In genomic region chr3:125317761-125318496, GRCh38 we compare ENCODE assay signal across 13 cellular contexts. TPM values are rescaled to one million over a fixed set of nuclear protein-coding genes. Genes with fewer than 3 reads are reported as not detected.
A peak's percentile ranks its signal among the peaks of the same experiment; 100 is the strongest.
DNase-seq lines count a peak whose midpoint lies in the region; ATAC-seq and TF ChIP-seq lines count a peak whose summit lies in the region.
"Had no signal": no experiment of that assay in that cellular context is flagged by ENCODE, and none has a peak within 500 bp of the region (broad histone marks: within the 10 kb centered on the region; RNA-seq: fewer than 3 reads in every experiment).

No MANE protein-coding gene starts in this region.

- DNase-seq in activated CD4-positive, alpha-beta T cell treated with anti-CD3 and anti-CD28 coated beads for 36 hours = no peak
- DNase-seq in activated CD4-positive, alpha-beta T cell treated with anti-CD3 and anti-CD28 coated beads for 48 hours = no peak
- DNase-seq in M059J (ENCODE audit: low read depth) (peak; percentile 51), osteoblast (ENCODE audit: insufficient read length, low spot score, missing footprints) (peak; percentile 29), T-helper 9 cell (no peak)
- DNase-seq in effector CD8-positive, alpha-beta T cell (lab: John Stamatoyannopoulos, UW) = no peak
- DNase-seq in CD8-positive, alpha-beta memory T cell = no peak
- DNase-seq: activated T-cell treated with anti-CD3 and anti-CD28 coated beads, Interleukin-2, amount 50 U/mL, for 72 hours; DMS153; Karpas-422; NCI-H2081 treated with DMSO at 0.1 percent for 48 hours; psoas muscle had no signal

- no peak for ATAC-seq in activated CD4-positive, alpha-beta T cell treated with anti-CD3 and anti-CD28 coated beads for 36 hours
- peak; percentile 73 for ATAC-seq in esophagus mucosa
- ATAC-seq: activated T-cell treated with anti-CD3 and anti-CD28 coated beads, Interleukin-2, amount 50 U/mL, for 72 hours; psoas muscle had no signal

- H2AFZ ChIP-seq in osteoblast (ENCODE audit: low read length) = no peak overlapping the region

- peaks cover 4% of the 10 kb centered on the region for H3K4me1 ChIP-seq in osteoblast (ENCODE audit: insufficient read depth, low read length)
- H3K4me1 ChIP-seq in CD8-positive, alpha-beta memory T cell (ENCODE audit: insufficient read depth, low read length) = no peaks in the 10 kb centered on the region

- no peaks in the 10 kb centered on the region for H3K27me3 Mint-ChIP-seq in activated CD4-positive, alpha-beta T cell treated with anti-CD3 and anti-CD28 coated beads for 36 hours
- no peaks in the 10 kb centered on the region for H3K27me3 Mint-ChIP-seq in CD8-positive, alpha-beta memory T cell

- no peak overlapping the region for H3K4me2 ChIP-seq in osteoblast (ENCODE audit: insufficient read depth, low read length)

- H3K4me3 Mint-ChIP-seq in activated CD4-positive, alpha-beta T cell treated with anti-CD3 and anti-CD28 coated beads for 36 hours = no peak overlapping the region
- no peak overlapping the region for H3K4me3 Mint-ChIP-seq in CD8-positive, alpha-beta memory T cell
- H3K4me3 Mint-ChIP-seq: activated T-cell treated with anti-CD3 and anti-CD28 coated beads, Interleukin-2, amount 50 U/mL, for 72 hours had no signal

- H4K20me1 ChIP-seq in osteoblast (ENCODE audit: insufficient read depth, low read length) = no peaks in the 10 kb centered on the region

- no peaks in the 10 kb centered on the region for H3K27me3 ChIP-seq in osteoblast (ENCODE audit: insufficient read depth, low read length)
- no peaks in the 10 kb centered on the region for H3K27me3 ChIP-seq in CD8-positive, alpha-beta memory T cell (ENCODE audit: insufficient read depth, low read length, poor library complexity, severe bottlenecking)

- H3K9me3 Mint-ChIP-seq in activated CD4-positive, alpha-beta T cell treated with anti-CD3 and anti-CD28 coated beads for 36 hours (ENCODE audit: low read depth) = peaks cover 3% of the 10 kb centered on the region
- no peaks in the 10 kb centered on the region for H3K9me3 Mint-ChIP-seq in CD8-positive, alpha-beta memory T cell
- H3K9me3 Mint-ChIP-seq: activated T-cell treated with anti-CD3 and anti-CD28 coated beads, Interleukin-2, amount 50 U/mL, for 72 hours had no signal

- POLR2A ChIA-PET in activated CD4-positive, alpha-beta T cell treated with anti-CD3 and anti-CD28 coated beads for 36 hours (lab: Charles Lee) = no interaction called here
- POLR2A ChIA-PET in CD8-positive, alpha-beta memory T cell (lab: Charles Lee) = no interaction called here

- H3K9me3 ChIP-seq in osteoblast (ENCODE audit: low read depth, low read length) = no peaks in the 10 kb centered on the region
- no peaks in the 10 kb centered on the region for H3K9me3 ChIP-seq in CD8-positive, alpha-beta memory T cell (ENCODE audit: low read length)
- H3K9me3 ChIP-seq: psoas muscle had no signal

- intact Hi-C loops in activated CD4-positive, alpha-beta T cell treated with anti-CD3 and anti-CD28 coated beads for 36 hours (cut with DNase I, micrococcal nuclease) = no loop called here

- H3K27ac Mint-ChIP-seq in activated CD4-positive, alpha-beta T cell treated with anti-CD3 and anti-CD28 coated beads for 36 hours = peak overlapping the region; percentile 51
- H3K27ac Mint-ChIP-seq in CD8-positive, alpha-beta memory T cell = peak overlapping the region in 4 of 8 donors; percentile 11 to 72 (median 36)

- H3K4me3 ChIP-seq in osteoblast (ENCODE audit: insufficient read depth, low read length) = no peak overlapping the region
- no peak overlapping the region for H3K4me3 ChIP-seq in CD8-positive, alpha-beta memory T cell (ENCODE audit: low read length)
- H3K4me3 ChIP-seq: psoas muscle had no signal

- no peak overlapping the region for H3K27ac ChIP-seq in osteoblast (ENCODE audit: low read depth, low read length)
- no peak overlapping the region for H3K27ac ChIP-seq in CD8-positive, alpha-beta memory T cell (ENCODE audit: low read depth, low read length)
- H3K27ac ChIP-seq: psoas muscle had no signal

- TF ChIP-seq CTCF in osteoblast (IDR thresholded peaks at IDR 0.05; ENCODE audit: extremely low read depth, low read depth, low read length) = no peak

- H3K36me3 ChIP-seq in osteoblast (ENCODE audit: insufficient read depth, low read length) = peaks cover 14% of the 10 kb centered on the region
- no peaks in the 10 kb centered on the region for H3K36me3 ChIP-seq in CD8-positive, alpha-beta memory T cell (ENCODE audit: insufficient read depth, low read length)

- peaks cover 39% of the 10 kb centered on the region for H3K79me2 ChIP-seq in osteoblast (ENCODE audit: insufficient read depth, low read length)

- peaks cover 27% of the 10 kb centered on the region for H3K4me1 Mint-ChIP-seq in activated CD4-positive, alpha-beta T cell treated with anti-CD3 and anti-CD28 coated beads for 36 hours
- peaks cover 10 to 30% (median 21%) of the 10 kb centered on the region in 3 donors for H3K4me1 Mint-ChIP-seq in CD8-positive, alpha-beta memory T cell

- CTCF ChIA-PET in activated CD4-positive, alpha-beta T cell treated with anti-CD3 and anti-CD28 coated beads for 36 hours (lab: Charles Lee) = interaction anchor here (0.6 to 1.1 kb wide), 3 partner anchors 8 to 51 kb away, joined by 3 read pairs; no protein-coding TSS in a partner anchor
- CTCF ChIA-PET in CD8-positive, alpha-beta memory T cell (lab: Charles Lee) = no interaction called here

- H3K36me3 Mint-ChIP-seq in activated CD4-positive, alpha-beta T cell treated with anti-CD3 and anti-CD28 coated beads for 36 hours (ENCODE audit: low read depth) = peaks cover 26% of the 10 kb centered on the region
- H3K36me3 Mint-ChIP-seq in CD8-positive, alpha-beta memory T cell = peaks cover 0 to 42% (median 11%) of the 10 kb centered on the region in 3 donors

RNA-seq across cellular contexts. Expression of gene ZNF148, which starts 57.2 kb away (rescaled TPM):
- total RNA-seq in activated CD4-positive, alpha-beta T cell treated with anti-CD3 and anti-CD28 coated beads for 36 hours = 10 to 100 TPM; 30.3 to 37.7 TPM
- 24.5 and 36.8 TPM in 2 replicates for total RNA-seq in M059J (2014; rRNA removed; shearing (Covaris generic))
- total RNA-seq in esophagus mucosa (21.2 TPM), osteoblast (35.9 and 38.4 TPM in 2 replicates)
- total RNA-seq in CD8-positive, alpha-beta memory T cell = 10 to 100 TPM; 35.4 to 39.3 TPM
- 69.6 TPM for polyA plus RNA-seq in CD8-positive, alpha-beta memory T cell

Comparison
In these comparisons a context has a peak if more than half of its experiments do, and no peak if none do; other contexts are left out.
1. DNase-seq: peak in M059J (single experiment) and osteoblast (single experiment); none in activated CD4-positive, alpha-beta T cell treated with anti-CD3 and anti-CD28 coated beads for 36 hours (single experiment), activated CD4-positive, alpha-beta T cell treated with anti-CD3 and anti-CD28 coated beads for 48 hours (single experiment), effector CD8-positive, alpha-beta T cell (single experiment), CD8-positive, alpha-beta memory T cell (0 of 5) and T-helper 9 cell (single experiment).